In the genomic region with DNA sequence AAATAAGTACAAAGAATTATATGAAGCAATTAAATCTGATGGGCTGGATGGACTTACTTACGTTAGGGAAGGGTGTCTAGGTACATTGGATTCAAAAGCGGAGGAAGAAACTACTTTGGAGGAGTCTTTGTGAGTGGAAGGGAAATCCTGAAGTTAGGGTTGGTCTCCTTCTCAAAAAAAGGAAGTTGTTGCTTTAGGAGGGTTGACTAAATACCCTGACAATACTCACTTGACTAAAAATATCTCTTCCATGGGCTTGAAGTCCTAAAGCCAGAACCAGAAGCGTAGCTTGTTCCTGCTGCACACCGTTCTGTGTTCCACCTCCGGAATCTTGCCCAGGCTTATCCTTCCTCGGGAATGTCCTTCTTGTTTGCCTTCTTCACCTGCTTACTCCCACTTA, we compare ENCODE assay signal across 24 cellular contexts.
A peak's percentile ranks its signal among the peaks of the same experiment; 100 is the strongest.
DNase-seq lines count a peak whose midpoint lies in the region; ATAC-seq, FAIRE-seq and TF ChIP-seq lines count a peak whose summit lies in the region.
"Had no signal": no experiment of that assay in that cellular context is flagged by ENCODE, and none has a peak within 500 bp of the region (broad histone marks: within the 10 kb centered on the region; RNA-seq: fewer than 3 reads in every experiment).

No MANE protein-coding gene starts in this region.

- 56% methylated on average over 6 of the region's 6 CpGs for WGBS in right lobe of liver (ENCODE audit: insufficient coverage, low coverage, low lambda C conversion rate, missing lambda C conversion rate)
- WGBS in HepG2 (ENCODE audit: low lambda C conversion rate) = 37% methylated on average over 6 of the region's 6 CpGs
- WGBS in adrenal gland, 4 donors = 82 to 90% (median 89%) methylated on average over 6 of the region's 6 CpGs

- H4K20me1 ChIP-seq in HepG2 (ENCODE audit: insufficient read depth, low read length) = no peaks in the 10 kb centered on the region

- H3K4me2 ChIP-seq in HepG2 (ENCODE audit: low read depth, low read length) = no peak overlapping the region

- no peak for TF ChIP-seq EP300 in HepG2 (IDR thresholded peaks at IDR 0.05; ENCODE audit: low read depth in 2 of 2, low read length in 2 of 2)
- TF ChIP-seq EP300 in HepG2 (CRISPR knock-in tag; IDR thresholded peaks at IDR 0.05; ENCODE audit: borderline replicate concordance) = no peak

- in situ Hi-C loops in HepG2 (cut with HindIII; ENCODE audit: extremely low pct_ligation_motif_present, low pct_unique_long_range_greater_than_20kb) = no loop called here

- H3K36me3 ChIP-seq in right lobe of liver (no peaks in the 10 kb centered on the region), HepG2 (replicated peaks in 1 of 2; ENCODE audit: control insufficient read depth in 1 of 2, insufficient read depth in 2 of 2, low read length in 2 of 2) (no peaks in the 10 kb centered on the region), lower lobe of right lung (no peaks in the 10 kb centered on the region), adrenal gland (replicated peaks in 1 of 2) (no peaks in the 10 kb centered on the region)
- H3K36me3 ChIP-seq: breast epithelium, heart right ventricle, vagina had no signal

- DNase-seq in right lobe of liver = no peak
- no peak for DNase-seq in HepG2 (ENCODE audit: low spot score)
- DNase-seq in SKM-1 treated with dmso at 0.1 percent for 144 hours (lab: John Stamatoyannopoulos, UW; ENCODE audit: unreplicated experiment) = peak; percentile 69
- DNase-seq in lower lobe of right lung = no peak
- no peak for DNase-seq in adrenal gland
- no peak for DNase-seq in NCI-H146 treated with DMSO at 0.1 percent for 48 hours (lab: John Stamatoyannopoulos, UW; ENCODE audit: unreplicated experiment)
- DNase-seq: activated CD4-positive, alpha-beta T cell treated with anti-CD3 and anti-CD28 coated beads, Interleukin-2, amount 50 U/mL, for 4 hours; C1 segment of cervical spinal cord; cortex of kidney; heart right ventricle; immature natural killer cell; NCI-H1092; NCI-H2081 treated with DMSO at 0.1 percent for 48 hours; NCI-H510A; NK-92 treated with Interleukin-12 subunit alpha and Interleukin-12 subunit beta, amount 100 ng/mL, for 24 hours; occipital lobe; stimulated activated CD4-positive, alpha-beta T cell treated with anti-CD3 and anti-CD28 coated beads, Interleukin-15, amount 100 ng/mL, for 24 hours had no signal

- TF ChIP-seq POLR2A in right lobe of liver (IDR thresholded peaks at IDR 0.05) (no peak), HepG2 (IDR thresholded peaks at IDR 0.05; ENCODE audit: insufficient read depth in 1 of 2, low read depth in 2 of 2, low read length in 2 of 2) (no peak), adrenal gland (IDR thresholded peaks at IDR 0.05) (no peak)

- peak; percentile 21 to 57 (median 34) for ATAC-seq in right lobe of liver
- ATAC-seq in HepG2 = no peak
- no peak for ATAC-seq in lower lobe of right lung
- ATAC-seq in SK-N-SH treated with all-trans-retinoic acid at 6 μM for 48 hours = no peak
- no peak for ATAC-seq in HG03432 (IDR thresholded peaks at IDR 0.05; ENCODE audit: unreplicated experiment)
- ATAC-seq: WTC11 had no signal

- TF ChIP-seq RAD21 in HepG2 (CRISPR knock-in tag; IDR thresholded peaks at IDR 0.05) = no peak

- H3K9me3 ChIP-seq in right lobe of liver = no peaks in the 10 kb centered on the region
- no peaks in the 10 kb centered on the region for H3K9me3 ChIP-seq in HepG2 (ENCODE audit: low read length)
- no peaks in the 10 kb centered on the region for H3K9me3 ChIP-seq in lower lobe of right lung
- peaks cover 0 to 5% (median 0%) of the 10 kb centered on the region in 3 donors for H3K9me3 ChIP-seq in adrenal gland (replicated peaks in 1 of 3)
- H3K9me3 ChIP-seq: breast epithelium, heart right ventricle, vagina had no signal

- no peaks in the 10 kb centered on the region for H3K79me2 ChIP-seq in HepG2 (ENCODE audit: insufficient read depth, low read length)

- intact Hi-C loops in right lobe of liver (cut with DNase I) (no loop called here), HepG2 (cut with micrococcal nuclease; ENCODE audit: unreplicated experiment) (no loop called here), lower lobe of right lung (cut with DNase I) (no loop called here), adrenal gland (cut with DNase I) (no loop called here)

- POLR2A ChIA-PET in HepG2 (lab: Yijun Ruan, JAX) = no interaction called here

- H3K4me3 ChIP-seq in right lobe of liver = no peak overlapping the region
- no peak overlapping the region for H3K4me3 ChIP-seq in HepG2 (replicated peaks in 1 of 3; ENCODE audit: insufficient read depth in 1 of 3, low read depth in 2 of 3, low read length in 3 of 3)
- no peak overlapping the region for H3K4me3 ChIP-seq in lower lobe of right lung
- H3K4me3 ChIP-seq in adrenal gland = no peak overlapping the region
- H3K4me3 ChIP-seq: breast epithelium, heart right ventricle, vagina had no signal

- no peaks in the 10 kb centered on the region for H3K27me3 ChIP-seq in right lobe of liver
- no peaks in the 10 kb centered on the region for H3K27me3 ChIP-seq in HepG2 (ENCODE audit: control insufficient read depth in 1 of 2, insufficient read depth in 2 of 2, low read length in 2 of 2)
- H3K27me3 ChIP-seq in lower lobe of right lung (ENCODE audit: low read depth) = no peaks in the 10 kb centered on the region
- H3K27me3 ChIP-seq in adrenal gland = no peaks in the 10 kb centered on the region
- H3K27me3 ChIP-seq: breast epithelium, heart right ventricle, vagina had no signal

- no peak overlapping the region for H2AFZ ChIP-seq in HepG2 (ENCODE audit: low read length)

- no TSS peak for BruUV-seq in HepG2 (replicated peaks; lab: Mats Ljungman, UMichigan)

- FAIRE-seq in HepG2 (lab: Jason Lieb, UNC) = no peak
- FAIRE-seq: A204.1, G401.6 had no signal

- no peak overlapping the region for H3K9ac ChIP-seq in HepG2 (ENCODE audit: insufficient read depth, low read depth, low read length)

- H3K4me1 ChIP-seq in right lobe of liver = no peaks in the 10 kb centered on the region
- H3K4me1 ChIP-seq in HepG2 (ENCODE audit: insufficient read depth, low read length) = no peaks in the 10 kb centered on the region
- H3K4me1 ChIP-seq in lower lobe of right lung = no peaks in the 10 kb centered on the region
- H3K4me1 ChIP-seq in adrenal gland (replicated peaks in 1 of 2) = peaks cover 0 to 6% of the 10 kb centered on the region in 2 donors
- H3K4me1 ChIP-seq: breast epithelium, vagina had no signal

- CTCF ChIA-PET in HepG2 (lab: Yijun Ruan, JAX; ENCODE audit: low intra/inter-chr PET ratio, low total read pairs) = no interaction called here

- H3K27ac ChIP-seq in right lobe of liver (no peak overlapping the region), HepG2 (ENCODE audit: extremely low read length, insufficient read depth, low read length) (no peak overlapping the region), lower lobe of right lung (peak overlapping the region; percentile 27), adrenal gland (peak overlapping the region in 1 of 5 donors; percentile 53)
- H3K27ac ChIP-seq: breast epithelium, vagina had no signal

- TF ChIP-seq CTCF in right lobe of liver (IDR thresholded peaks at IDR 0.05) (no peak), HepG2 (CRISPR knock-in tag; IDR thresholded peaks at IDR 0.05) (no peak), lower lobe of right lung (IDR thresholded peaks at IDR 0.05) (no peak), adrenal gland (IDR thresholded peaks at IDR 0.05) (no peak)

TF ChIP-seq in HepG2, 621 proteins besides CTCF, POLR2A, EP300 and RAD21 (continues in another document):
- TF ChIP-seq PHF8 (CRISPR knock-in tag; IDR thresholded peaks at IDR 0.05) (no peak), ZNF326 (CRISPR knock-in tag; IDR thresholded peaks at IDR 0.05; ENCODE audit: borderline replicate concordance) (no peak), PHB2 (IDR thresholded peaks at IDR 0.05; ENCODE audit: partially characterized antibody) (no peak), ZNF496 (CRISPR knock-in tag; IDR thresholded peaks at IDR 0.05; ENCODE audit: insufficient replicate concordance) (no peak), NFE2L2 (IDR thresholded peaks at IDR 0.05; ENCODE audit: low read length) (no peak)
- TF ChIP-seq, protein P1, sequence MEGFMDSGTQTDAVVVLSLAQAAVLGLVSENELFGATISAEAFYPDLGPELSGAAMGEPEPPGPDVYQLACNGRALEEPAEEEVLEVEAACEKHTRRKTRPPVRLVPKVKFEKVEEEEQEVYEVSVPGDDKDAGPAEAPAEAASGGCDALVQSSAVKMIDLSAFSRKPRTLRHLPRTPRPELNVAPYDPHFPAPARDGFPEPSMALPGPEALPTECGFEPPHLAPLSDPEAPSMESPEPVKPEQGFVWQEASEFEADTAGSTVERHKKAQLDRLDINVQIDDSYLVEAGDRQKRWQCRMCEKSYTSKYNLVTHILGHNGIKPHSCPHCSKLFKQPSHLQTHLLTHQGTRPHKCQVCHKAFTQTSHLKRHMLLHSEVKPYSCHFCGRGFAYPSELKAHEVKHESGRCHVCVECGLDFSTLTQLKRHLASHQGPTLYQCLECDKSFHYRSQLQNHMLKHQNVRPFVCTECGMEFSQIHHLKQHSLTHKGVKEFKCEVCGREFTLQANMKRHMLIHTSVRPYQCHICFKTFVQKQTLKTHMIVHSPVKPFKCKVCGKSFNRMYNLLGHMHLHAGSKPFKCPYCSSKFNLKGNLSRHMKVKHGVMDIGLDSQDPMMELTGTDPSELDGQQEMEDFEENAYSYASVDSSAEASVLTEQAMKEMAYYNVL (CRISPR knock-in tag; IDR thresholded peaks at IDR 0.05; ENCODE audit: borderline replicate concordance) = no peak

TF ChIP-seq in SK-N-SH treated with all-trans-retinoic acid at 6 μM for 48 hours, 23 proteins besides CTCF, POLR2A, EP300 and RAD21 (continues in another document):
- TF ChIP-seq GLIS3 (CRISPR knock-in tag; IDR thresholded peaks at IDR 0.05) (no peak), BACH2 (CRISPR knock-in tag; IDR thresholded peaks at IDR 0.05; ENCODE audit: borderline replicate concordance) (no peak), ARNTL (CRISPR knock-in tag; IDR thresholded peaks at IDR 0.05; ENCODE audit: borderline replicate concordance, low read depth) (no peak), CSDC2 (CRISPR knock-in tag; IDR thresholded peaks at IDR 0.05) (no peak), TOX (CRISPR knock-in tag; IDR thresholded peaks at IDR 0.05; ENCODE audit: borderline replicate concordance) (no peak)
- TF ChIP-seq, protein P2, sequence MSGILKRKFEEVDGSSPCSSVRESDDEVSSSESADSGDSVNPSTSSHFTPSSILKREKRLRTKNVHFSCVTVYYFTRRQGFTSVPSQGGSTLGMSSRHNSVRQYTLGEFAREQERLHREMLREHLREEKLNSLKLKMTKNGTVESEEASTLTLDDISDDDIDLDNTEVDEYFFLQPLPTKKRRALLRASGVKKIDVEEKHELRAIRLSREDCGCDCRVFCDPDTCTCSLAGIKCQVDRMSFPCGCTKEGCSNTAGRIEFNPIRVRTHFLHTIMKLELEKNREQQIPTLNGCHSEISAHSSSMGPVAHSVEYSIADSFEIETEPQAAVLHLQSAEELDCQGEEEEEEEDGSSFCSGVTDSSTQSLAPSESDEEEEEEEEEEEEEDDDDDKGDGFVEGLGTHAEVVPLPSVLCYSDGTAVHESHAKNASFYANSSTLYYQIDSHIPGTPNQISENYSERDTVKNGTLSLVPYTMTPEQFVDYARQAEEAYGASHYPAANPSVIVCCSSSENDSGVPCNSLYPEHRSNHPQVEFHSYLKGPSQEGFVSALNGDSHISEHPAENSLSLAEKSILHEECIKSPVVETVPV (CRISPR knock-in tag; IDR thresholded peaks at IDR 0.05) = no peak

Comparison
In these comparisons a context has a peak if more than half of its experiments do, and no peak if none do; other contexts are left out.
1. ATAC-seq: peak in right lobe of liver (4 of 4); none in HepG2 (single experiment), lower lobe of right lung (0 of 2), SK-N-SH treated with all-trans-retinoic acid at 6 μM for 48 hours (single experiment) and HG03432 (single experiment).